13 cellular contexts compared by ENCODE assay signal in the genomic region with DNA sequence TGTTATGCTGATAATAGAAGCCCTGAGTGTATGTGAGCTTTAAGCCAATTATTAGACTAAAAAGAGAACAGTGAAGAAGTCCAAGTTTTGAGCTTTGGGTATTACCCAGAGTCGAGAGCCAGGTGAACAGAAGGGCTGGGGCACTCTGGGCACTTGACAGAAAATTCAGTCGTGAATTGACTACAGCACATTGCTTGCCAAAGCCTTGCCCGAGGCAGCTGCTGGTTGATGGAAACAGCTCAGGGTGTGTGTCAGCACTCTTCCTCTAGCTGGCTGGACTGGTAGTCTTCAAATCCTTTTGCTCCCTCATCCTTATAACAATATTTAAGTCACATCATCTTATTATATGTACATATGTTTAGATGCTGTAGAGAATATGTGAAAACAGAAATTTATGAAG. TPM values are rescaled to one million over a fixed set of nuclear protein-coding genes. Genes with fewer than 3 reads are reported as not detected.
DNase-seq lines count a peak whose midpoint lies in the region; ATAC-seq and TF ChIP-seq lines count a peak whose summit lies in the region.
"Had no signal": no experiment of that assay in that cellular context is flagged by ENCODE, and none has a peak within 500 bp of the region (broad histone marks: within the 10 kb centered on the region; RNA-seq: fewer than 3 reads in every experiment).

No MANE protein-coding gene starts in this region.

- POLR2A ChIA-PET in activated CD8-positive, alpha-beta T cell treated with anti-CD3 and anti-CD28 coated beads for 36 hours (lab: Charles Lee) = no interaction called here
- POLR2A ChIA-PET in activated CD8-positive, alpha-beta T cell treated with anti-CD3 and anti-CD28 coated beads, Interleukin-2, amount 10 ng/mL, durations not matched to agents 7 days and 5 days (lab: Charles Lee) = interaction anchor here (0.9 kb wide), 1 partner anchor 15 kb away, joined by 3 read pairs; no protein-coding TSS in a partner anchor

- peaks cover 25% of the 10 kb centered on the region for H3K4me1 Mint-ChIP-seq in activated CD8-positive, alpha-beta T cell treated with anti-CD3 and anti-CD28 coated beads for 36 hours (ENCODE audit: low read depth)
- H3K4me1 Mint-ChIP-seq in activated CD8-positive, alpha-beta T cell treated with anti-CD3 and anti-CD28 coated beads, Interleukin-2, amount 10 ng/mL, durations not matched to agents 7 days and 5 days (ENCODE audit: low read depth) = peaks cover 26% of the 10 kb centered on the region

- in situ Hi-C loops in gastrocnemius medialis (cut with MboI; ENCODE audit: low sequenced_read_pairs in 4 of 4) = no loop called here

- peak overlapping the region; percentile 49 for H3K9ac ChIP-seq in skeletal muscle satellite cell (ENCODE audit: low read depth, low read length)

- no peak for ATAC-seq in activated CD8-positive, alpha-beta T cell treated with anti-CD3 and anti-CD28 coated beads for 36 hours
- ATAC-seq in activated CD8-positive, alpha-beta T cell treated with anti-CD3 and anti-CD28 coated beads, Interleukin-2, amount 10 ng/mL, durations not matched to agents 7 days and 5 days = no peak
- no peak for ATAC-seq in gastrocnemius medialis
- ATAC-seq: stimulated activated naive CD8-positive, alpha-beta T cell treated with anti-CD3 and anti-CD28 coated beads, Interleukin-15, Interleukin-2, amounts not matched to agents 100 U/mL and 50 U/mL, for 24 hours had no signal

- H3K36me3 ChIP-seq in skeletal muscle satellite cell (ENCODE audit: insufficient read depth, low read length) (no peaks in the 10 kb centered on the region), gastrocnemius medialis (no peaks in the 10 kb centered on the region), hepatocyte (replicated peaks; ENCODE audit: insufficient read depth, low read depth) (no peaks in the 10 kb centered on the region)

- H3K36me3 Mint-ChIP-seq in activated CD8-positive, alpha-beta T cell treated with anti-CD3 and anti-CD28 coated beads for 36 hours (ENCODE audit: low read depth) = peaks cover 2% of the 10 kb centered on the region
- H3K36me3 Mint-ChIP-seq in activated CD8-positive, alpha-beta T cell treated with anti-CD3 and anti-CD28 coated beads, Interleukin-2, amount 10 ng/mL, durations not matched to agents 7 days and 5 days (ENCODE audit: low read depth) = peaks cover 11% of the 10 kb centered on the region

- peak overlapping the region; percentile 34 for H3K4me3 ChIP-seq in skeletal muscle satellite cell (ENCODE audit: low read length)
- H3K4me3 ChIP-seq in gastrocnemius medialis = no peak overlapping the region
- H3K4me3 ChIP-seq in hepatocyte = no peak overlapping the region

- no peak overlapping the region for H2AFZ ChIP-seq in hepatocyte

- intact Hi-C loops in activated CD8-positive, alpha-beta T cell treated with anti-CD3 and anti-CD28 coated beads for 36 hours (cut with micrococcal nuclease) = loop anchor here (10.0 kb wide), 1 partner anchor 431 kb away; no protein-coding TSS in a partner anchor
- intact Hi-C loops in gastrocnemius medialis (cut with DNase I; ENCODE audit: low total_unique reads) = no loop called here

- no peak for TF ChIP-seq CTCF in activated CD8-positive, alpha-beta T cell treated with anti-CD3 and anti-CD28 coated beads for 36 hours (IDR thresholded peaks at IDR 0.05)
- no peak for TF ChIP-seq CTCF in gastrocnemius medialis (IDR thresholded peaks at IDR 0.05 in 4 of 5, conservative IDR thresholded peaks at IDR 0.05 in 1 of 5)
- no peak for TF ChIP-seq CTCF in hepatocyte (IDR thresholded peaks at IDR 0.05; ENCODE audit: poor library complexity)

- no peak overlapping the region for H3K27ac ChIP-seq in gastrocnemius medialis
- H3K27ac ChIP-seq in hepatocyte = no peak overlapping the region
- H3K27ac ChIP-seq: HL-60 had no signal

- H3K4me2 ChIP-seq in skeletal muscle satellite cell (ENCODE audit: low read length) = peak overlapping the region; percentile 42
- no peak overlapping the region for H3K4me2 ChIP-seq in hepatocyte

- WGBS in hepatocyte (ENCODE audit: low lambda C conversion rate, missing lambda C conversion rate) = 69% methylated on average over 3 of the region's 3 CpGs

- CTCF ChIA-PET in activated CD8-positive, alpha-beta T cell treated with anti-CD3 and anti-CD28 coated beads for 36 hours (lab: Charles Lee) = interaction anchor here (1.1 to 1.4 kb wide), 2 partner anchors 17 to 632 kb away, joined by 3 to 6 read pairs; no protein-coding TSS in a partner anchor
- CTCF ChIA-PET in activated CD8-positive, alpha-beta T cell treated with anti-CD3 and anti-CD28 coated beads, Interleukin-2, amount 10 ng/mL, durations not matched to agents 7 days and 5 days (lab: Charles Lee) = no interaction called here

- no peaks in the 10 kb centered on the region for H3K9me3 ChIP-seq in skeletal muscle satellite cell (replicated peaks; ENCODE audit: low read length)
- no peaks in the 10 kb centered on the region for H3K9me3 ChIP-seq in gastrocnemius medialis
- H3K9me3 ChIP-seq in hepatocyte (ENCODE audit: low read depth) = no peaks in the 10 kb centered on the region

- H3K9me3 Mint-ChIP-seq in activated CD8-positive, alpha-beta T cell treated with anti-CD3 and anti-CD28 coated beads for 36 hours = peaks cover 1% of the 10 kb centered on the region
- peaks cover 10% of the 10 kb centered on the region for H3K9me3 Mint-ChIP-seq in activated CD8-positive, alpha-beta T cell treated with anti-CD3 and anti-CD28 coated beads, Interleukin-2, amount 10 ng/mL, durations not matched to agents 7 days and 5 days (ENCODE audit: insufficient read depth)
- H3K9me3 Mint-ChIP-seq: central memory CD8-positive, alpha-beta T cell had no signal

- DNase-seq in activated CD8-positive, alpha-beta T cell treated with anti-CD3 and anti-CD28 coated beads for 36 hours = peak; percentile 11
- no peak for DNase-seq in activated CD8-positive, alpha-beta T cell treated with anti-CD3 and anti-CD28 coated beads, Interleukin-2, amount 10 ng/mL, durations not matched to agents 7 days and 5 days
- DNase-seq in NCI-H446 treated with DMSO at 0.1 percent for 48 hours (lab: John Stamatoyannopoulos, UW) (peak; percentile 99), cerebellar cortex (ENCODE audit: low spot score) (peak; percentile 98), NCI-H146 treated with DMSO at 0.1 percent for 48 hours (lab: John Stamatoyannopoulos, UW; ENCODE audit: unreplicated experiment) (no peak), gastrocnemius medialis (no peak), hepatocyte (ENCODE audit: low spot score) (no peak)
- DNase-seq: activated effector memory CD4-positive, alpha-beta T cell treated with Interleukin-2 at 50 U/mL for 16 hours; stimulated activated CD4-positive, alpha-beta T cell treated with anti-CD3 and anti-CD28 coated beads, Interleukin-1b, Interleukin-23, amount 100 ng/mL, for 48 hours; stimulated activated naive CD8-positive, alpha-beta T cell treated with anti-CD3 and anti-CD28 coated beads, Interleukin-15, Interleukin-2, amounts not matched to agents 100 U/mL and 50 U/mL, for 24 hours had no signal

- H3K27me3 Mint-ChIP-seq in activated CD8-positive, alpha-beta T cell treated with anti-CD3 and anti-CD28 coated beads for 36 hours = peaks cover 17% of the 10 kb centered on the region
- H3K27me3 Mint-ChIP-seq in activated CD8-positive, alpha-beta T cell treated with anti-CD3 and anti-CD28 coated beads, Interleukin-2, amount 10 ng/mL, durations not matched to agents 7 days and 5 days (ENCODE audit: low read depth) = peaks cover 20% of the 10 kb centered on the region
- H3K27me3 Mint-ChIP-seq: central memory CD8-positive, alpha-beta T cell had no signal

- H3K27me3 ChIP-seq in skeletal muscle satellite cell (ENCODE audit: control insufficient read depth, insufficient read depth, low read length) (no peaks in the 10 kb centered on the region), gastrocnemius medialis (no peaks in the 10 kb centered on the region), hepatocyte (no peaks in the 10 kb centered on the region)

- H4K20me1 ChIP-seq in hepatocyte (ENCODE audit: insufficient read depth, poor library complexity, severe bottlenecking) = no peaks in the 10 kb centered on the region

- H3K4me1 ChIP-seq in skeletal muscle satellite cell (ENCODE audit: control insufficient read depth, insufficient read depth, low read length) (peaks cover 46% of the 10 kb centered on the region), gastrocnemius medialis (no peaks in the 10 kb centered on the region), hepatocyte (ENCODE audit: insufficient read depth) (no peaks in the 10 kb centered on the region)

- H3K4me3 Mint-ChIP-seq in activated CD8-positive, alpha-beta T cell treated with anti-CD3 and anti-CD28 coated beads for 36 hours = no peak overlapping the region
- no peak overlapping the region for H3K4me3 Mint-ChIP-seq in activated CD8-positive, alpha-beta T cell treated with anti-CD3 and anti-CD28 coated beads, Interleukin-2, amount 10 ng/mL, durations not matched to agents 7 days and 5 days
- H3K4me3 Mint-ChIP-seq: central memory CD8-positive, alpha-beta T cell had no signal

- TF ChIP-seq POLR2A in gastrocnemius medialis (IDR thresholded peaks at IDR 0.05) = no peak

- H3K9me2 ChIP-seq in hepatocyte (replicated peaks; ENCODE audit: insufficient read depth) = no peaks in the 10 kb centered on the region

- H3K79me2 ChIP-seq in hepatocyte = no peaks in the 10 kb centered on the region

- H3K27ac Mint-ChIP-seq in activated CD8-positive, alpha-beta T cell treated with anti-CD3 and anti-CD28 coated beads for 36 hours = no peak overlapping the region
- H3K27ac Mint-ChIP-seq in activated CD8-positive, alpha-beta T cell treated with anti-CD3 and anti-CD28 coated beads, Interleukin-2, amount 10 ng/mL, durations not matched to agents 7 days and 5 days = no peak overlapping the region

RNA-seq across cellular contexts. Expression of gene PDE4B, which starts 21.3 kb away (rescaled TPM):
- 10 to 100 TPM; 32.4 to 33.1 TPM for total RNA-seq in activated CD8-positive, alpha-beta T cell treated with anti-CD3 and anti-CD28 coated beads for 36 hours
- 10 to 100 TPM; 21.4 to 24.3 TPM for total RNA-seq in activated CD8-positive, alpha-beta T cell treated with anti-CD3 and anti-CD28 coated beads, Interleukin-2, amount 10 ng/mL, durations not matched to agents 7 days and 5 days
- total RNA-seq in skeletal muscle satellite cell (2012; rRNA removed) = 0.66 and 2.5 TPM in 2 replicates
- total RNA-seq in gastrocnemius medialis (1 to 10 TPM; 4.5 to 8.5 (median 7.9) TPM), hepatocyte (3.4 and 4.1 TPM in 2 replicates)
- polyA plus RNA-seq in hepatocyte = 1.3 and 1.8 TPM in 2 replicates

Comparison
In these comparisons a context has a peak if more than half of its experiments do, and no peak if none do; other contexts are left out.
1. DNase-seq: peak in activated CD8-positive, alpha-beta T cell treated with anti-CD3 and anti-CD28 coated beads for 36 hours (single experiment), NCI-H446 treated with DMSO at 0.1 percent for 48 hours (single experiment) and cerebellar cortex (single experiment); none in activated CD8-positive, alpha-beta T cell treated with anti-CD3 and anti-CD28 coated beads, Interleukin-2, amount 10 ng/mL, durations not matched to agents 7 days and 5 days (single experiment), NCI-H146 treated with DMSO at 0.1 percent for 48 hours (single experiment), gastrocnemius medialis (0 of 2) and hepatocyte (single experiment).